11 cellular contexts compared by ENCODE assay signal in genomic region chr3:187798531-187799520, GRCh38. TPM values are rescaled to one million over a fixed set of nuclear protein-coding genes. Genes with fewer than 3 reads are reported as not detected.
DNase-seq lines count a peak whose midpoint lies in the region; TF ChIP-seq lines count a peak whose summit lies in the region.
"Had no signal": no experiment of that assay in that cellular context is flagged by ENCODE, and none has a peak within 500 bp of the region (broad histone marks: within the 10 kb centered on the region; RNA-seq: fewer than 3 reads in every experiment).

No MANE protein-coding gene starts in this region.

- no peak overlapping the region for H3K4me2 ChIP-seq in mesendoderm (ENCODE audit: low read length)

- DNase-seq in DMS53 (lab: John Stamatoyannopoulos, UW): peak; percentile 54
- DNase-seq in Jurkat, Clone E6-1 (ENCODE audit: low read depth, low spot score): peak; percentile 40
- DNase-seq in T-helper 2 cell treated with Interferon-gamma antibody and Interleukin-4, amounts not matched to agents 5 μg/mL and 100 μg/mL, for 36 hours (ENCODE audit: low spot score): peak; percentile 30
- peak; percentile 48 for DNase-seq in mesendoderm
- no peak for DNase-seq in GM03348 (ENCODE audit: low spot score)
- no peak for DNase-seq in sigmoid colon
- DNase-seq in effector CD4-positive, alpha-beta T cell: no peak
- DNase-seq: cortex of kidney, DMS 273 treated with DMSO at 0.1 percent for 48 hours, NCI-H748 treated with DMSO at 0.1 percent for 48 hours had no signal

- H3K9me3 ChIP-seq in sigmoid colon: no peaks in the 10 kb centered on the region
- H3K9me3 ChIP-seq: gastroesophageal sphincter had no signal

- no peaks in the 10 kb centered on the region for H3K27me3 Mint-ChIP-seq in T-helper 2 cell treated with Interferon-gamma antibody and Interleukin-4, amounts not matched to agents 5 μg/mL and 100 μg/mL, for 36 hours (ENCODE audit: low read depth)

- H2BK120ac ChIP-seq in mesendoderm (ENCODE audit: low read depth, low read length): no peak overlapping the region

- no peak overlapping the region for H3K9ac ChIP-seq in mesendoderm (ENCODE audit: low read length)

- no peak for TF ChIP-seq POLR2A in sigmoid colon (IDR thresholded peaks at IDR 0.05)

- no peak overlapping the region for H3K56ac ChIP-seq in mesendoderm (ENCODE audit: low read length)

- H3K27ac ChIP-seq in mesendoderm (ENCODE audit: low read depth, low read length) (no peak overlapping the region), sigmoid colon (no peak overlapping the region)
- H3K27ac ChIP-seq: gastroesophageal sphincter had no signal

- H3K27me3 ChIP-seq in mesendoderm (ENCODE audit: insufficient read depth, low read length, poor library complexity) (no peaks in the 10 kb centered on the region), sigmoid colon (no peaks in the 10 kb centered on the region)
- H3K27me3 ChIP-seq: gastroesophageal sphincter had no signal

- 100% methylated on average over 1 of the region's 15 CpGs for WGBS in mesendoderm (ENCODE audit: extremely low coverage, insufficient coverage, low lambda C conversion rate)
- WGBS in sigmoid colon, 2 donors: 83 to 87% methylated on average over 15 of the region's 15 CpGs

- intact Hi-C loops in sigmoid colon (cut with DNase I): no loop called here

- no peaks in the 10 kb centered on the region for H3K79me1 ChIP-seq in mesendoderm (ENCODE audit: low read length)

- H3K4me1 ChIP-seq in mesendoderm (ENCODE audit: control insufficient read depth, low read depth, low read length) (peaks cover 2% of the 10 kb centered on the region), sigmoid colon (peaks cover 0 to 5% (median 0%) of the 10 kb centered on the region in 4 donors)
- H3K4me1 ChIP-seq: gastroesophageal sphincter had no signal

- peak overlapping the region; percentile 94 for H3K27ac Mint-ChIP-seq in T-helper 2 cell treated with Interferon-gamma antibody and Interleukin-4, amounts not matched to agents 5 μg/mL and 100 μg/mL, for 36 hours

- H2AK5ac ChIP-seq in mesendoderm (ENCODE audit: low read length): no peak overlapping the region

- peaks cover 72% of the 10 kb centered on the region for H3K4me1 Mint-ChIP-seq in T-helper 2 cell treated with Interferon-gamma antibody and Interleukin-4, amounts not matched to agents 5 μg/mL and 100 μg/mL, for 36 hours (ENCODE audit: low read depth)

- no peak overlapping the region for H2BK15ac ChIP-seq in mesendoderm (replicated peaks; ENCODE audit: low read depth)

- H3K36me3 ChIP-seq in mesendoderm (ENCODE audit: control insufficient read depth, insufficient read depth, low read length) (no peaks in the 10 kb centered on the region), sigmoid colon (no peaks in the 10 kb centered on the region)
- H3K36me3 ChIP-seq: gastroesophageal sphincter had no signal

- peaks cover 19% of the 10 kb centered on the region for H3K9me3 Mint-ChIP-seq in T-helper 2 cell treated with Interferon-gamma antibody and Interleukin-4, amounts not matched to agents 5 μg/mL and 100 μg/mL, for 36 hours

- no peak overlapping the region for H2BK5ac ChIP-seq in mesendoderm (ENCODE audit: low read length)

- no peak for TF ChIP-seq CTCF in sigmoid colon (IDR thresholded peaks at IDR 0.05)

- TF ChIP-seq EP300 in sigmoid colon (IDR thresholded peaks at IDR 0.05): no peak

- no peaks in the 10 kb centered on the region for H3K79me2 ChIP-seq in mesendoderm (ENCODE audit: control insufficient read depth, insufficient read depth, low read length)

- H3K36me3 Mint-ChIP-seq in T-helper 2 cell treated with Interferon-gamma antibody and Interleukin-4, amounts not matched to agents 5 μg/mL and 100 μg/mL, for 36 hours (ENCODE audit: low read depth): peaks cover 37% of the 10 kb centered on the region

- no peak overlapping the region for H3K18ac ChIP-seq in mesendoderm (ENCODE audit: low read length)

- H3K23ac ChIP-seq in mesendoderm (ENCODE audit: low read length): no peak overlapping the region

- no peak overlapping the region for H3K4me3 ChIP-seq in Jurkat, Clone E6-1 (ENCODE audit: low read length)
- H3K4me3 ChIP-seq in mesendoderm (ENCODE audit: low read length) (no peak overlapping the region), sigmoid colon (no peak overlapping the region)
- H3K4me3 ChIP-seq: gastroesophageal sphincter had no signal

- H3K4me3 Mint-ChIP-seq in T-helper 2 cell treated with Interferon-gamma antibody and Interleukin-4, amounts not matched to agents 5 μg/mL and 100 μg/mL, for 36 hours: peak overlapping the region; percentile 62

- no peak overlapping the region for H4K8ac ChIP-seq in mesendoderm (ENCODE audit: low read depth, low read length)

- H3K4ac ChIP-seq in mesendoderm (ENCODE audit: low read depth, low read length): peak overlapping the region; percentile 5

- no peak overlapping the region for H4K5ac ChIP-seq in mesendoderm (ENCODE audit: low read length)

RNA-seq across cellular contexts. Expression of gene BCL6, which starts 53.6 kb away (rescaled TPM):
- polyA plus RNA-seq in Jurkat, Clone E6-1 (2012; ENCODE audit: insufficient read depth, insufficient read length): 0.97 TPM
- polyA plus RNA-seq in mesendoderm (2013, experiment 1 of 2): 1.3 TPM
- 1.4 TPM for polyA plus RNA-seq in mesendoderm (2013, experiment 2 of 2)
- total RNA-seq in sigmoid colon: 100 to 1,000 TPM in 1 of 4 donors, 10 to 100 TPM in 3; 51.4 to 233 (median 80.7) TPM
- polyA plus RNA-seq in sigmoid colon: 10 to 100 TPM in 1 of 3 donors, 1 to 10 TPM in 2; 4.9 to 30.6 (median 7.2) TPM

Comparison
In these comparisons a context has a peak if more than half of its experiments do, and no peak if none do; other contexts are left out.
1. DNase-seq: peak in DMS53 (single experiment), Jurkat, Clone E6-1 (single experiment), T-helper 2 cell treated with Interferon-gamma antibody and Interleukin-4, amounts not matched to agents 5 μg/mL and 100 μg/mL, for 36 hours (single experiment) and mesendoderm (single experiment); none in GM03348 (single experiment), sigmoid colon (single experiment) and effector CD4-positive, alpha-beta T cell (single experiment).